10 cellular contexts compared by ENCODE assay signal in the genomic region with DNA sequence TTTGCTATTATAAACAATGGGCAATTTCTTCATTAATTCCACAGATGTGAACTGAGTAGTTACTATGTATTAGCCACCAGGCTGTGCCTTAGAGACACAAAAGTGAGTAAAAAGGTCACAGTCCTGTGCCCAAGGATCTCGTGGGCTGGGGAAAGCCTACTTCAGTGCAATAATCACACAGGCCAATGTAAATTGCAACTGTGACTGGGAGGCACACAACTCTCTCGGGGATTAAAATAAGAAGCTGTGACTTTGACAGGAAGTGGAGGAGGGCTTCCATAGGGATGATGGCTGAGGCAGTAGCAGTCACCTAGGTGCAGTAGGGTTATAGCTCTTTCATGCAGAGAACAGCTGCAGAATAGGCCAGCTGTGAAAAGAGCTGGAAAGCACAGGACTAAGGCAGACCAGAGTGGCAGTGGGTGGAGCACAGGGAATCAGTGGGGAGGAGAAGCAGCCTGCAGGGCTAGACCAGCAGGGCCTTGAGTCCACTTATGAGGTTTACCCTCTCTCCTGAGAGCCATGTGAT.
A peak's percentile ranks its signal among the peaks of the same experiment; 100 is the strongest.
DNase-seq lines count a peak whose midpoint lies in the region; ATAC-seq, FAIRE-seq and TF ChIP-seq lines count a peak whose summit lies in the region.
"Had no signal": no experiment of that assay in that cellular context is flagged by ENCODE, and none has a peak within 500 bp of the region (broad histone marks: within the 10 kb centered on the region; RNA-seq: fewer than 3 reads in every experiment).

No MANE protein-coding gene starts in this region.

- no peaks in the 10 kb centered on the region for H3K9me2 ChIP-seq in Karpas-422 (replicated peaks; ENCODE audit: insufficient read depth, low read length)

- H3K36me3 Mint-ChIP-seq in brain = no peaks in the 10 kb centered on the region

- H3K9ac ChIP-seq in Karpas-422 (ENCODE audit: low read length) = peak overlapping the region; percentile 59

- WGBS in pancreas, 2 donors = 23% methylated on average over 2 of the region's 2 CpGs
- 25 to 41% (median 30%) methylated on average over 2 of the region's 2 CpGs for WGBS in ovary, 3 donors

- TF ChIP-seq CTCF in brain (conservative IDR thresholded peaks at IDR 0.05) = peak in 1 of 2 experiments; percentile 22
- TF ChIP-seq CTCF in pancreas (IDR thresholded peaks at IDR 0.05) = no peak
- TF ChIP-seq CTCF in ovary (IDR thresholded peaks at IDR 0.05) = no peak

- no peak for FAIRE-seq in pancreas (lab: Jason Lieb, UNC)

- no peaks in the 10 kb centered on the region for H3K36me3 ChIP-seq in Karpas-422 (ENCODE audit: insufficient read depth, low read length)
- H3K36me3 ChIP-seq in pancreas = no peaks in the 10 kb centered on the region
- H3K36me3 ChIP-seq in ovary = no peaks in the 10 kb centered on the region

- H3K27me3 Mint-ChIP-seq in brain = no peaks in the 10 kb centered on the region

- no peaks in the 10 kb centered on the region for H4K20me1 ChIP-seq in Karpas-422 (ENCODE audit: insufficient read depth, low read depth, low read length)

- intact Hi-C loops in pancreas (cut with DNase I) = loop anchor here in 1 of 3 donors (10.0 kb wide), 1 partner anchor 252 kb away; no protein-coding TSS in a partner anchor
- intact Hi-C loops in ovary (cut with DNase I) = no loop called here

- peak; percentile 69 to 94 (median 83) for ATAC-seq in pancreas

- peaks cover 33% of the 10 kb centered on the region for H3K4me1 Mint-ChIP-seq in brain

- TF ChIP-seq POLR2A in ovary (IDR thresholded peaks at IDR 0.05) = no peak

- peak overlapping the region in 3 of 5 experiments; percentile 9 to 57 (median 18) for H3K27ac Mint-ChIP-seq in brain

- no peak overlapping the region for H2AFZ ChIP-seq in Karpas-422 (ENCODE audit: low read length)

- H3K27ac ChIP-seq in Karpas-422 (ENCODE audit: low read length) = peak overlapping the region; percentile 92
- H3K27ac ChIP-seq in pancreas = no peak overlapping the region
- H3K27ac ChIP-seq in ovary = no peak overlapping the region

- peaks cover 0 to 2% (median 0%) of the 10 kb centered on the region in 5 experiments for H3K9me3 Mint-ChIP-seq in brain

- no peak for TF ChIP-seq EP300 in ovary (IDR thresholded peaks at IDR 0.05)

- H3K4me1 ChIP-seq in Karpas-422 (ENCODE audit: low read length) (peaks cover 75% of the 10 kb centered on the region), pancreas (peaks cover 0 to 5% (median 2%) of the 10 kb centered on the region in 3 donors), ovary (ENCODE audit: insufficient read depth) (no peaks in the 10 kb centered on the region)

- peak; percentile 8 to 22 for DNase-seq in activated CD4-positive, alpha-beta T cell treated with anti-CD3 and anti-CD28 coated beads for 4 hours
- no peak for DNase-seq in activated CD4-positive, alpha-beta T cell treated with anti-CD3 and anti-CD28 coated beads, Interleukin-2, amount 50 U/mL, for 48 hours
- DNase-seq in Karpas-422 (peak; percentile 94), pancreas (peak in 2 of 6 donors; percentile 30 to 31), ovary (no peak), anterior cingulate cortex (lab: John Stamatoyannopoulos, UW) (no peak)
- DNase-seq in activated CD8-positive, alpha-beta memory T cell treated with anti-CD3 and anti-CD28 coated beads, Interleukin-2, amount 50 U/mL, for 4 hours = no peak
- DNase-seq: left cardiac atrium; stimulated activated CD4-positive, alpha-beta T cell treated with anti-CD3 and anti-CD28 coated beads, Interleukin-1b, Interleukin-23, amount 100 ng/mL, for 48 hours had no signal

- H3K4me3 ChIP-seq in Karpas-422 (ENCODE audit: low read length) = peak overlapping the region; percentile 50
- H3K4me3 ChIP-seq in pancreas = no peak overlapping the region
- no peak overlapping the region for H3K4me3 ChIP-seq in ovary

- H3K9me3 ChIP-seq in Karpas-422 (ENCODE audit: low read length) (no peaks in the 10 kb centered on the region), pancreas (no peaks in the 10 kb centered on the region), ovary (no peaks in the 10 kb centered on the region)

- H3K27me3 ChIP-seq in Karpas-422 (ENCODE audit: low read length) (no peaks in the 10 kb centered on the region), pancreas (no peaks in the 10 kb centered on the region), ovary (no peaks in the 10 kb centered on the region)

- no peaks in the 10 kb centered on the region for H3K79me2 ChIP-seq in Karpas-422 (ENCODE audit: low read length)

- H3K4me2 ChIP-seq in Karpas-422 (ENCODE audit: low read depth, low read length, poor library complexity, severe bottlenecking) = peak overlapping the region; percentile 71

- H3K4me3 Mint-ChIP-seq in brain = no peak overlapping the region

Comparison
In these comparisons a context has a peak if more than half of its experiments do, and no peak if none do; other contexts are left out.
1. DNase-seq: peak in activated CD4-positive, alpha-beta T cell treated with anti-CD3 and anti-CD28 coated beads for 4 hours (2 of 2) and Karpas-422 (single experiment); none in activated CD4-positive, alpha-beta T cell treated with anti-CD3 and anti-CD28 coated beads, Interleukin-2, amount 50 U/mL, for 48 hours (0 of 2), activated CD8-positive, alpha-beta memory T cell treated with anti-CD3 and anti-CD28 coated beads, Interleukin-2, amount 50 U/mL, for 4 hours (single experiment), ovary (0 of 5) and anterior cingulate cortex (0 of 58).